ENCODE assay signal across 19 cellular contexts in the genomic region with DNA sequence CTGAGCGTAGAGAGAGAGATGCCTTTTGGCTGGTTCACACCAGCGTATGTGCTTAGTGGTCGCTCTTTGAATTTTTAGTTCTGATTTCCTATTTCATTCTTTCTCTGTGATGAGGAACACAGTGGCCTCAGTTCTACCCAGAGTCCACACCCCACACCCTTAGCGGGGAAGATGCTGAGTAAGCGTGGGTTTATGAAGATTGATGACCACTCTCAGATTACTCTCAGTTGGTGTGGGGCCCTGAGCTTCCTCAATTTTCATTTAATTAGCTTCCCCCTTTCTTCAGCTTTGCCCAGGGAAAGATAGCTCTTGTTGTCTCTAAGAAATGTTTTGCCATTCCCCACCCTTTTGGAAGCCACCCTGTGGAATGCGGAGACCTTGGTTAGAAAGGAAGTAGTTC.
DNase-seq lines count a peak whose midpoint lies in the region; ATAC-seq, FAIRE-seq and TF ChIP-seq lines count a peak whose summit lies in the region.
"Had no signal": no experiment of that assay in that cellular context is flagged by ENCODE, and none has a peak within 500 bp of the region (broad histone marks: within the 10 kb centered on the region; RNA-seq: fewer than 3 reads in every experiment).

No MANE protein-coding gene starts in this region.

- H3K4me1 ChIP-seq in H1 (replicated peaks in 1 of 4; ENCODE audit: control insufficient read depth in 3 of 4, insufficient read depth in 4 of 4, low read length in 3 of 4) (no peaks in the 10 kb centered on the region; a peak in 1 of 7 replicates), small intestine (ENCODE audit: control insufficient read depth in 2 of 2, insufficient read depth in 1 of 2, low read depth in 1 of 2, low read length in 1 of 2) (peaks cover 4 to 6% of the 10 kb centered on the region in 2 donors)
- H3K4me1 ChIP-seq: SJSA1 had no signal

- H3K4me1 Mint-ChIP-seq in WTC11 = peaks cover 15% of the 10 kb centered on the region
- H3K4me1 Mint-ChIP-seq: CD8-positive, alpha-beta memory T cell had no signal

- no peak overlapping the region for H4K8ac ChIP-seq in H1 (ENCODE audit: extremely low read depth, insufficient read depth, low read length)

- TF ChIP-seq EP300 in H1 (IDR thresholded peaks at IDR 0.05; ENCODE audit: borderline replicate concordance in 1 of 2, low read depth in 2 of 2, low read length in 2 of 2) = no peak

- no peak for TF ChIP-seq RAD21 in H1 (IDR thresholded peaks at IDR 0.05 in 1 of 2, conservative IDR thresholded peaks at IDR 0.05 in 1 of 2; ENCODE audit: low read depth in 2 of 2, low read length in 2 of 2)

- POLR2A ChIA-PET in H1 (lab: Charles Lee; ENCODE audit: partially characterized antibody) = no interaction called here
- POLR2A ChIA-PET in WTC11 (lab: Charles Lee) = interaction anchor here (0.5 kb wide), 1 partner anchor 424 kb away, joined by 4 read pairs; no protein-coding TSS in a partner anchor

- no peak overlapping the region for H4K5ac ChIP-seq in H1 (ENCODE audit: insufficient read length, low read depth, low read length)

- H3K36me3 ChIP-seq in H1 (ENCODE audit: control insufficient read depth in 2 of 4, insufficient read depth in 4 of 4, low read length in 3 of 4) (no peaks in the 10 kb centered on the region), small intestine (ENCODE audit: control insufficient read depth in 2 of 2, insufficient read depth in 2 of 2, low read length in 2 of 2) (no peaks in the 10 kb centered on the region)
- H3K36me3 ChIP-seq: SJSA1 had no signal

- H2BK5ac ChIP-seq in H1 (ENCODE audit: low read depth, low read length) = no peak overlapping the region

- H3K9me3 Mint-ChIP-seq in WTC11 = peaks cover 10% of the 10 kb centered on the region; the same call in 1 of the 2 replicates

- no peak overlapping the region for H2AFZ ChIP-seq in H1 (ENCODE audit: low read length)
- H2AFZ ChIP-seq: PC-9 had no signal

- no peaks in the 10 kb centered on the region for H4K20me1 ChIP-seq in H1 (replicated peaks in 1 of 2; ENCODE audit: control insufficient read depth in 1 of 2, insufficient read depth in 2 of 2, low read length in 2 of 2)

- no peak overlapping the region for H2BK20ac ChIP-seq in H1 (ENCODE audit: low read length)

- H2BK15ac ChIP-seq in H1 (ENCODE audit: low read length) = 0 out of 2 replicates have a peak overlapping the region, but pooled peaks have one; percentile 10

- no peaks in the 10 kb centered on the region for H3K79me1 ChIP-seq in H1 (ENCODE audit: low read depth, low read length)

- no peaks in the 10 kb centered on the region for H3K79me2 ChIP-seq in H1 (ENCODE audit: control insufficient read depth in 1 of 2, insufficient read depth in 2 of 2, low read length in 2 of 2)

- ATAC-seq in WTC11 (no peak), HG03457 (IDR thresholded peaks at IDR 0.05; ENCODE audit: unreplicated experiment) (no peak)
- ATAC-seq: HepG2 had no signal

- H3K9ac ChIP-seq in H1 (replicated peaks in 1 of 4; ENCODE audit: extremely low read depth in 1 of 4, low read depth in 3 of 4, low read length in 3 of 4) = no peak overlapping the region
- H3K9ac ChIP-seq: KMS-11 had no signal

- H3K14ac ChIP-seq in H1 (ENCODE audit: insufficient read length) = no peak overlapping the region

- H3K27me3 Mint-ChIP-seq in WTC11 (ENCODE audit: low read depth) = no peaks in the 10 kb centered on the region; the same call in 1 of the 2 replicates

- WGBS in H1 (ENCODE audit: extremely low coverage in 1 of 2, insufficient coverage in 1 of 2, insufficient read length in 1 of 2, insufficient replicate concordance in 2 of 2, low coverage in 1 of 2, low lambda C conversion rate in 2 of 2, missing lambda C conversion rate in 1 of 2), 2 experiments = 85% methylated on average over 6 of the region's 6 CpGs; no CpG with 5 or more reads in 1 of the 2 experiments
- 64 to 71% (median 65%) methylated on average over 6 of the region's 6 CpGs for WGBS in small intestine, 3 donors

- no peak for TF ChIP-seq CTCF in H1 (IDR thresholded peaks at IDR 0.05; ENCODE audit: control extremely low read depth in 1 of 3, insufficient read depth in 1 of 3, low read depth in 1 of 3, low read length in 3 of 3)
- no peak for TF ChIP-seq CTCF in WTC11 (IDR thresholded peaks at IDR 0.05)

- TF ChIP-seq POLR2A in H1 (IDR thresholded peaks at IDR 0.05; ENCODE audit: control extremely low read depth in 1 of 2, low read depth in 2 of 2, low read length in 2 of 2) = no peak

- no peak overlapping the region for H3K56ac ChIP-seq in H1 (replicated peaks; ENCODE audit: insufficient read length, low read depth, low read length)

- H3K4me3 ChIP-seq in H1 (ENCODE audit: extremely low read depth in 1 of 4, insufficient read depth in 2 of 4, low read depth in 3 of 4, low read length in 4 of 4) (no peak overlapping the region), small intestine (ENCODE audit: low read depth in 1 of 2, low read length in 2 of 2) (no peak overlapping the region)
- H3K4me3 ChIP-seq: PC-9, SJSA1 had no signal

- H3K4ac ChIP-seq in H1 (replicated peaks; ENCODE audit: insufficient read length, low read depth, low read length) = no peak overlapping the region

- no peaks in the 10 kb centered on the region for H3K23me2 ChIP-seq in H1 (ENCODE audit: low read depth, low read length)

- H2AK5ac ChIP-seq in H1 (ENCODE audit: low read depth, low read length) = no peak overlapping the region

- no peak for FAIRE-seq in H1 (lab: Jason Lieb, UNC)
- no peak for FAIRE-seq in small intestine (lab: Jason Lieb, UNC)
- FAIRE-seq: D721Med, HepG2 had no signal

- H3K36me3 Mint-ChIP-seq in WTC11 = no peaks in the 10 kb centered on the region
- H3K36me3 Mint-ChIP-seq: CD8-positive, alpha-beta memory T cell had no signal

- no peak overlapping the region for H3K18ac ChIP-seq in H1 (ENCODE audit: extremely low read depth, low read length)

- no peak overlapping the region for H4K91ac ChIP-seq in H1 (replicated peaks; ENCODE audit: insufficient read length, low read length)

- H2BK120ac ChIP-seq in H1 (replicated peaks; ENCODE audit: low read depth, low read length) = no peak overlapping the region

- no peak overlapping the region for H3K27ac Mint-ChIP-seq in WTC11
- H3K27ac Mint-ChIP-seq: HFFc6 had no signal

- no peak overlapping the region for H3K4me2 ChIP-seq in H1 (ENCODE audit: insufficient read depth in 1 of 2, low read depth in 2 of 2, low read length in 2 of 2)
- H3K4me2 ChIP-seq: KMS-11, PC-9 had no signal

- CTCF ChIA-PET in H1 (lab: Charles Lee; ENCODE audit: partially characterized antibody) (interaction anchor here (0.6 to 1.4 kb wide), 4 partner anchors 17 to 623 kb away, joined by 3 to 4 read pairs (median 3); no protein-coding TSS in a partner anchor), WTC11 (lab: Charles Lee) (no interaction called here)

- H2BK12ac ChIP-seq in H1 (ENCODE audit: low read depth, low read length) = no peak overlapping the region

- no peaks in the 10 kb centered on the region for H3K27me3 ChIP-seq in H1 (replicated peaks in 1 of 4; ENCODE audit: control insufficient read depth in 3 of 4, extremely low read depth in 1 of 4, insufficient read depth in 3 of 4, low read length in 3 of 4)
- H3K27me3 ChIP-seq in small intestine (ENCODE audit: control insufficient read depth in 2 of 2, insufficient read depth in 2 of 2, low read length in 2 of 2) = no peaks in the 10 kb centered on the region
- H3K27me3 ChIP-seq: SJSA1 had no signal

- H3K9me3 ChIP-seq in H1 (ENCODE audit: insufficient read depth in 2 of 2, low read depth in 1 of 2, low read length in 1 of 2) (no peaks in the 10 kb centered on the region), small intestine (ENCODE audit: control insufficient read depth, low read depth) (no peaks in the 10 kb centered on the region)
- H3K9me3 ChIP-seq: SJSA1 had no signal

- H3K27ac ChIP-seq in H1 (ENCODE audit: low read depth, low read length) (no peak overlapping the region), small intestine (ENCODE audit: low read depth in 1 of 2, low read length in 1 of 2) (no peak overlapping the region)
- H3K27ac ChIP-seq: KMS-11, PC-9, SJSA1 had no signal

- no peak overlapping the region for H3K4me3 Mint-ChIP-seq in WTC11
- H3K4me3 Mint-ChIP-seq: HFFc6 had no signal

- peak; percentile 41 for DNase-seq in NCI-H69 (lab: John Stamatoyannopoulos, UW)
- peak; percentile 71 for DNase-seq in SKM-1 (lab: John Stamatoyannopoulos, UW; ENCODE audit: unreplicated experiment)
- DNase-seq in H1 (ENCODE audit: low read depth in 1 of 2, low spot score in 2 of 2) = no peak
- peak; percentile 40 for DNase-seq in small intestine
- no peak for DNase-seq in WTC11 (ENCODE audit: low spot score)
- DNase-seq in stimulated activated CD4-positive, alpha-beta T cell treated with anti-CD3 and anti-CD28 coated beads, Interleukin-2, amount 100 ng/mL, for 24 hours = no peak
- DNase-seq: C1 segment of cervical spinal cord; CD8-positive, alpha-beta memory T cell; HFFc6; NCI-H1105; NCI-H2081 treated with DMSO at 0.1 percent for 48 hours; NCI-H748 treated with DMSO at 0.1 percent for 48 hours; NK-92 treated with Interleukin-12 subunit alpha and Interleukin-12 subunit beta, amount 100 ng/mL, for 24 hours; PC-9 had no signal

- no peak overlapping the region for H3K23ac ChIP-seq in H1 (ENCODE audit: insufficient read length)

TF ChIP-seq in H1, 55 proteins besides CTCF, POLR2A, EP300 and RAD21 (continues in another document):
- TF ChIP-seq SP4 (IDR thresholded peaks at IDR 0.05; ENCODE audit: low read length) (no peak), RFX5 (IDR thresholded peaks at IDR 0.05; ENCODE audit: borderline replicate concordance, low read depth, low read length) (no peak), RNF2 (IDR thresholded peaks at IDR 0.05; ENCODE audit: borderline replicate concordance, low read depth, low read length, missing control alignments, poor library complexity, severe bottlenecking) (no peak), SRF (IDR thresholded peaks at IDR 0.05; ENCODE audit: low read depth, low read length) (no peak), ASH2L (IDR thresholded peaks at IDR 0.05; ENCODE audit: low read length) (no peak)
- TF ChIP-seq, protein P1, sequence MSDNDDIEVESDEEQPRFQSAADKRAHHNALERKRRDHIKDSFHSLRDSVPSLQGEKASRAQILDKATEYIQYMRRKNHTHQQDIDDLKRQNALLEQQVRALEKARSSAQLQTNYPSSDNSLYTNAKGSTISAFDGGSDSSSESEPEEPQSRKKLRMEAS (IDR thresholded peaks at IDR 0.05) = no peak

TF ChIP-seq in WTC11, 78 proteins besides CTCF, POLR2A, EP300 and RAD21 (continues in another document):
- TF ChIP-seq NR2C2 (CRISPR knock-in tag; IDR thresholded peaks at IDR 0.05) (no peak), ZNF138 (CRISPR knock-in tag; conservative IDR thresholded peaks at IDR 0.05) (no peak), CREM (CRISPR knock-in tag; IDR thresholded peaks at IDR 0.05) (no peak)
- TF ChIP-seq, protein P1 (CRISPR knock-in tag; IDR thresholded peaks at IDR 0.05) = no peak

Comparison
In these comparisons a context has a peak if more than half of its experiments do, and no peak if none do; other contexts are left out.
1. DNase-seq: peak in NCI-H69 (single experiment), SKM-1 (single experiment) and small intestine (single experiment); none in H1 (0 of 2), WTC11 (single experiment) and stimulated activated CD4-positive, alpha-beta T cell treated with anti-CD3 and anti-CD28 coated beads, Interleukin-2, amount 100 ng/mL, for 24 hours (0 of 2).